In the genomic region with DNA sequence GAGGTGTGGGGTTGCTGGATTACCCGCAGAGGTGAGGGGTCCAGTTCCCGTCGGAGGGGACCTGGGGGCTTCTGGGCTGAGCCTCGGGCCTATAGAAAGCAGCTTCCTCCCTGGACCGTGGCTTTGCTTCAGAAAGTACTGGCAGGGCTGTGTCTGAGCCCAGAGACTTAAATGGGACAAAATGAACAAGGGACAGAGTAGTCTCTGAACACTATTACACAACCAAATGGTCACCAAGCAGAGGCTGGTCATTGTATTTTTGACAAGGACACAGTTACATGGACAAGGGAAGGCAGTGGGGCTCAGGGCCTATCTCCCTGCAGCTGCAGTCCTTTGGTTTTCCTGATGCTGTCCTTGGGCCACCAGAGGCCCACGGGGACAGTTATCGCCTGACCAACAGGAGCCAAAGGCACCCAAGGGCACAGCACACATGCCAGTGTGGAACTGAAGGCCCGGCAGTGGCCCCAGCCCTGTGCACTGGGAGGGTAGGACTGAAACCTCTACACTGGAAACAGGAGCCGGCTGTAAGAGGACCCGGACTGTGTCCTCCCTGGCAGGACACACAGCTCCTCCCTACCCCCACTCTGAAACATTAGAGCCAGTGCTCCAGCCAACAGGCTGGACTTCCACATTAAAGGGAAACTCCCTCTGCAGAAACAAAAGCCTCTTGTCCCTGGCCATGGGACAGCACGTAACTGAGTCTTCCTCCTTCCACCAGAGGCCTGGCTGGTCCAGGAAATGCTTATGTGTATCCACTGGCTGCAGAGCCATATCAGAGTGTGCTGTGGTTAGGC, we compare ENCODE assay signal across 10 cellular contexts. TPM values are rescaled to one million over a fixed set of nuclear protein-coding genes. Genes with fewer than 3 reads are reported as not detected.
A peak's percentile ranks its signal among the peaks of the same experiment; 100 is the strongest.
DNase-seq lines count a peak whose midpoint lies in the region; TF ChIP-seq lines count a peak whose summit lies in the region.
"Had no signal": no experiment of that assay in that cellular context is flagged by ENCODE, and none has a peak within 500 bp of the region (broad histone marks: within the 10 kb centered on the region; RNA-seq: fewer than 3 reads in every experiment).

No MANE protein-coding gene starts in this region.

- H3K9me3 Mint-ChIP-seq in nephron = no peaks in the 10 kb centered on the region
- no peaks in the 10 kb centered on the region for H3K9me3 Mint-ChIP-seq in activated CD4-positive, alpha-beta T cell treated with anti-CD3 and anti-CD28 coated beads, Interleukin-2, amount 10 ng/mL, durations not matched to agents 24 days and 14 days

- peaks cover 20% of the 10 kb centered on the region for H3K36me3 Mint-ChIP-seq in nephron (ENCODE audit: low read depth)
- peaks cover 18% of the 10 kb centered on the region for H3K36me3 Mint-ChIP-seq in activated CD4-positive, alpha-beta T cell treated with anti-CD3 and anti-CD28 coated beads, Interleukin-2, amount 10 ng/mL, durations not matched to agents 24 days and 14 days (ENCODE audit: low read depth)

- DNase-seq in UCSD-AML1 (lab: John Stamatoyannopoulos, UW; ENCODE audit: unreplicated experiment) (peak; percentile 33), globus pallidus (ENCODE audit: low spot score) (peak; percentile 97), GOT3 (lab: John Stamatoyannopoulos, UW) (no peak), NCI-H2081 (lab: John Stamatoyannopoulos, UW) (no peak), NCI-H1048 (lab: John Stamatoyannopoulos, UW) (no peak)
- no peak for DNase-seq in activated CD4-positive, alpha-beta T cell treated with anti-CD3 and anti-CD28 coated beads, Interleukin-2, amount 10 ng/mL, durations not matched to agents 24 days and 14 days
- DNase-seq: AML-193, NCI-H774 had no signal

- H3K27ac Mint-ChIP-seq in nephron = peak overlapping the region; percentile 65 to 99 (median 96)
- H3K27ac Mint-ChIP-seq in activated CD4-positive, alpha-beta T cell treated with anti-CD3 and anti-CD28 coated beads, Interleukin-2, amount 10 ng/mL, durations not matched to agents 24 days and 14 days = no peak overlapping the region

- TF ChIP-seq CTCF in 22Rv1 (IDR thresholded peaks at IDR 0.05) = no peak
- no peak for TF ChIP-seq CTCF in nephron (IDR thresholded peaks at IDR 0.05; ENCODE audit: unreplicated experiment in 3 of 3)

- peak overlapping the region; percentile 29; the same call in 1 of the 2 replicates for H3K27ac ChIP-seq in 22Rv1

- H3K27me3 Mint-ChIP-seq in nephron (ENCODE audit: low read depth) = no peaks in the 10 kb centered on the region
- H3K27me3 Mint-ChIP-seq in activated CD4-positive, alpha-beta T cell treated with anti-CD3 and anti-CD28 coated beads, Interleukin-2, amount 10 ng/mL, durations not matched to agents 24 days and 14 days = no peaks in the 10 kb centered on the region

- intact Hi-C loops in activated CD4-positive, alpha-beta T cell treated with anti-CD3 and anti-CD28 coated beads, Interleukin-2, amount 10 ng/mL, durations not matched to agents 24 days and 14 days (cut with micrococcal nuclease) = no loop called here

- H3K4me1 Mint-ChIP-seq in nephron = peaks cover 94% of the 10 kb centered on the region
- peaks cover 2% of the 10 kb centered on the region for H3K4me1 Mint-ChIP-seq in activated CD4-positive, alpha-beta T cell treated with anti-CD3 and anti-CD28 coated beads, Interleukin-2, amount 10 ng/mL, durations not matched to agents 24 days and 14 days

- peak overlapping the region in 2 of 3 experiments; percentile 29 to 52 for H3K4me3 Mint-ChIP-seq in nephron
- no peak overlapping the region for H3K4me3 Mint-ChIP-seq in activated CD4-positive, alpha-beta T cell treated with anti-CD3 and anti-CD28 coated beads, Interleukin-2, amount 10 ng/mL, durations not matched to agents 24 days and 14 days

RNA-seq across cellular contexts. Expression of a gene that starts 26.0 kb away (rescaled TPM):
- total RNA-seq in activated CD4-positive, alpha-beta T cell treated with anti-CD3 and anti-CD28 coated beads, Interleukin-2, amount 10 ng/mL, durations not matched to agents 24 days and 14 days = 41.3 and 52.1 TPM in 2 replicates

Comparison
In these comparisons a context has a peak if more than half of its experiments do, and no peak if none do; other contexts are left out.
1. DNase-seq: peak in UCSD-AML1 (single experiment) and globus pallidus (single experiment); none in GOT3 (single experiment), NCI-H2081 (0 of 2), NCI-H1048 (single experiment) and activated CD4-positive, alpha-beta T cell treated with anti-CD3 and anti-CD28 coated beads, Interleukin-2, amount 10 ng/mL, durations not matched to agents 24 days and 14 days (single experiment).